ENCODE assay signal across 10 cellular contexts in genomic region chr17:35086931-35087573, GRCh38. TPM values are rescaled to one million over a fixed set of nuclear protein-coding genes. Genes with fewer than 3 reads are reported as not detected.
DNase-seq lines count a peak whose midpoint lies in the region; ATAC-seq and TF ChIP-seq lines count a peak whose summit lies in the region.
"Had no signal": no experiment of that assay in that cellular context is flagged by ENCODE, and none has a peak within 500 bp of the region (broad histone marks: within the 10 kb centered on the region; RNA-seq: fewer than 3 reads in every experiment).

No MANE protein-coding gene starts in this region.

- H3K9me3 ChIP-seq in PC-3 (ENCODE audit: low read length) (no peaks in the 10 kb centered on the region), neural progenitor cell (ENCODE audit: low read depth) (no peaks in the 10 kb centered on the region)
- H3K9me3 ChIP-seq in effector memory CD4-positive, alpha-beta T cell (ENCODE audit: control insufficient read depth, low read length) = no peaks in the 10 kb centered on the region

- peaks cover 61% of the 10 kb centered on the region for H3K4me1 ChIP-seq in PC-3 (ENCODE audit: insufficient read depth, low read length)
- peaks cover 32% of the 10 kb centered on the region for H3K4me1 ChIP-seq in effector memory CD4-positive, alpha-beta T cell (ENCODE audit: control insufficient read depth, insufficient read depth, low read length, poor library complexity, severe bottlenecking)
- H3K4me1 ChIP-seq in neural progenitor cell = peaks cover 9% of the 10 kb centered on the region

- DNase-seq in Daoy (ENCODE audit: low read depth) (peak; percentile 52), PC-3 (peak; percentile 64), neural progenitor cell (ENCODE audit: low spot score) (no peak), COLO668 (lab: John Stamatoyannopoulos, UW; ENCODE audit: unreplicated experiment) (no peak), H7 (no peak), GM19240 (ENCODE audit: insufficient read length, low spot score) (no peak), NCI-H1694 treated with DMSO at 0.1 percent for 48 hours (lab: John Stamatoyannopoulos, UW) (no peak)
- no peak for DNase-seq in effector memory CD4-positive, alpha-beta T cell
- DNase-seq: NCI-H1105 treated with DMSO at 0.1 percent for 48 hours had no signal

- H3K27ac ChIP-seq in PC-3 (ENCODE audit: low read length) (peak overlapping the region; percentile 99), neural progenitor cell (no peak overlapping the region)
- H3K27ac ChIP-seq in effector memory CD4-positive, alpha-beta T cell (ENCODE audit: insufficient read depth, low read length, poor library complexity, severe bottlenecking) = peak overlapping the region; percentile 97

- H3K9me2 ChIP-seq in PC-3 (replicated peaks; ENCODE audit: low read length) = no peaks in the 10 kb centered on the region

- no peak overlapping the region for H3K27ac Mint-ChIP-seq in neural progenitor cell

- peaks cover 15% of the 10 kb centered on the region for H3K4me1 Mint-ChIP-seq in neural progenitor cell

- no TSS peak for BruUV-seq in PC-3 (replicated peaks; lab: Mats Ljungman, UMichigan)

- CTCF ChIA-PET in PC-3 (lab: Charles Lee) = interaction anchor here (0.7 kb wide), 1 partner anchor 44 kb away, joined by 6 read pairs; no protein-coding TSS in a partner anchor

- H3K36me3 Mint-ChIP-seq in neural progenitor cell = no peaks in the 10 kb centered on the region

- H4K20me1 ChIP-seq in PC-3 (ENCODE audit: low read length) (no peaks in the 10 kb centered on the region), neural progenitor cell (ENCODE audit: low read depth) (peaks cover 7% of the 10 kb centered on the region)

- peak overlapping the region; percentile 88 for H3K4me3 ChIP-seq in PC-3 (ENCODE audit: low read length)
- H3K4me3 ChIP-seq in effector memory CD4-positive, alpha-beta T cell (ENCODE audit: insufficient read depth, low read depth, low read length, poor library complexity, severe bottlenecking) = peak overlapping the region; percentile 69
- peak overlapping the region; percentile 100 for H3K4me3 ChIP-seq in neural progenitor cell
- H3K4me3 ChIP-seq in H7 (ENCODE audit: insufficient read depth, low read depth, low read length) = no peak overlapping the region

- no peak for ATAC-seq in PC-3

- intact Hi-C loops in PC-3 (cut with micrococcal nuclease) = loop anchor here (5.0 kb wide), 1 partner anchor 65 kb away; no protein-coding TSS in a partner anchor

- H3K36me3 ChIP-seq in PC-3 (ENCODE audit: low read depth, low read length) (no peaks in the 10 kb centered on the region), neural progenitor cell (no peaks in the 10 kb centered on the region), H7 (replicated peaks; ENCODE audit: control insufficient read depth, insufficient read depth, low read length) (no peaks in the 10 kb centered on the region)
- H3K36me3 ChIP-seq in effector memory CD4-positive, alpha-beta T cell (ENCODE audit: control insufficient read depth, insufficient read depth, low read length) = no peaks in the 10 kb centered on the region

- H3F3A ChIP-seq in PC-3 (ENCODE audit: low read length, unreplicated experiment) (peaks cover 17% of the 10 kb centered on the region), neural progenitor cell (ENCODE audit: low read depth) (peaks cover 14% of the 10 kb centered on the region)

- H3K27me3 ChIP-seq in PC-3 (ENCODE audit: low read length) (no peaks in the 10 kb centered on the region), neural progenitor cell (peaks cover 18% of the 10 kb centered on the region), H7 (ENCODE audit: control insufficient read depth, insufficient read depth, low read length) (no peaks in the 10 kb centered on the region)
- H3K27me3 ChIP-seq in effector memory CD4-positive, alpha-beta T cell (replicated peaks; ENCODE audit: control insufficient read depth, insufficient read depth, low read length, poor library complexity, severe bottlenecking) = no peaks in the 10 kb centered on the region

- TF ChIP-seq CTCF in PC-3 (conservative IDR thresholded peaks at IDR 0.05; ENCODE audit: low read depth, low read length) (no peak), neural progenitor cell (IDR thresholded peaks at IDR 0.05) (no peak)

- peak overlapping the region; percentile 60 for H3K4me3 Mint-ChIP-seq in neural progenitor cell

- peaks cover 5% of the 10 kb centered on the region for H3K27me3 Mint-ChIP-seq in neural progenitor cell (ENCODE audit: insufficient read depth, low read depth)

- H2AFZ ChIP-seq in PC-3 (ENCODE audit: low read length) (no peak overlapping the region), neural progenitor cell (replicated peaks) (no peak overlapping the region)

- H3K9ac ChIP-seq in PC-3 (ENCODE audit: low read length) (peak overlapping the region; percentile 100), neural progenitor cell (no peak overlapping the region)

- H3K4me2 ChIP-seq in PC-3 (ENCODE audit: low read length) = peak overlapping the region; percentile 96
- H3K4me2 ChIP-seq in neural progenitor cell = no peak overlapping the region

- H3K79me2 ChIP-seq in PC-3 (ENCODE audit: low read length) (peaks cover 57% of the 10 kb centered on the region), neural progenitor cell (ENCODE audit: low read depth) (no peaks in the 10 kb centered on the region)

- H3K9me3 Mint-ChIP-seq in neural progenitor cell = no peaks in the 10 kb centered on the region

- POLR2A ChIA-PET in PC-3 (lab: Charles Lee; ENCODE audit: unreplicated experiment) = no interaction called here

RNA-seq across cellular contexts. Expression of gene RFFL, which starts 23.5 kb away (rescaled TPM):
- total RNA-seq in Daoy (2014; rRNA removed; shearing (Covaris generic)) = 16.8 and 17.0 TPM in 2 replicates
- 37.7 and 46.4 TPM in 2 replicates for total RNA-seq in PC-3 (2014; rRNA removed)
- 20.6 and 22.3 TPM in 2 replicates for total RNA-seq in neural progenitor cell (ENCODE audit: low replicate concordance)
- 25.5 and 29.9 TPM in 2 replicates for total RNA-seq in H7 (2014; rRNA removed; shearing (Covaris generic))

RNA-seq across cellular contexts. Expression of gene RAD51D, which starts 32.6 kb away (rescaled TPM):
- total RNA-seq in Daoy (2014; rRNA removed; shearing (Covaris generic)) = 8.2 and 9.3 TPM in 2 replicates
- total RNA-seq in PC-3 (2014; rRNA removed) (10.7 and 16.5 TPM in 2 replicates), neural progenitor cell (ENCODE audit: low replicate concordance) (9.0 and 13.2 TPM in 2 replicates)
- total RNA-seq in H7 (2014; rRNA removed; shearing (Covaris generic)) = 8.0 and 8.6 TPM in 2 replicates

RNA-seq across cellular contexts. Expression of gene FNDC8, which starts 34.4 kb away (rescaled TPM):
- not detected in 2 replicates for total RNA-seq in Daoy (2014; rRNA removed; shearing (Covaris generic))
- total RNA-seq in PC-3 (2014; rRNA removed) (not detected in 2 replicates), neural progenitor cell (ENCODE audit: low replicate concordance) (0.25 TPM in 1 of 2 replicates, not detected in the other)
- total RNA-seq in H7 (2014; rRNA removed; shearing (Covaris generic)) = 0.55 TPM in 1 of 2 replicates, not detected in the other
- total RNA-seq: mesenteric fat pad had no signal

RNA-seq across cellular contexts. Expression of gene NLE1, which starts 55.1 kb away (rescaled TPM):
- 47.7 and 68.9 TPM in 2 replicates for total RNA-seq in Daoy (2014; rRNA removed; shearing (Covaris generic))
- 18.6 and 33.5 TPM in 2 replicates for total RNA-seq in PC-3 (2014; rRNA removed)
- 12.4 and 29.5 TPM in 2 replicates for total RNA-seq in neural progenitor cell (ENCODE audit: low replicate concordance)
- 61.7 and 70.6 TPM in 2 replicates for total RNA-seq in H7 (2014; rRNA removed; shearing (Covaris generic))

Comparison
In these comparisons a context has a peak if more than half of its experiments do, and no peak if none do; other contexts are left out.
1. DNase-seq: peak in Daoy (single experiment) and PC-3 (single experiment); none in effector memory CD4-positive, alpha-beta T cell (0 of 3), neural progenitor cell (single experiment), COLO668 (single experiment), H7 (single experiment), GM19240 (single experiment) and NCI-H1694 treated with DMSO at 0.1 percent for 48 hours (single experiment).